In genomic region chr5:143085319-143085917, GRCh38 we compare ENCODE assay signal across 16 cellular contexts.
A peak's percentile ranks its signal among the peaks of the same experiment; 100 is the strongest.
DNase-seq lines count a peak whose midpoint lies in the region; FAIRE-seq lines count a peak whose summit lies in the region.
"Had no signal": no experiment of that assay in that cellular context is flagged by ENCODE, and none has a peak within 500 bp of the region (broad histone marks: within the 10 kb centered on the region; RNA-seq: fewer than 3 reads in every experiment).

No MANE protein-coding gene starts in this region.

- POLR2A ChIA-PET in CD8-positive, alpha-beta memory T cell (lab: Charles Lee): no interaction called here

- DNase-seq in NCI-H748 (lab: John Stamatoyannopoulos, UW; ENCODE audit: unreplicated experiment): peak; percentile 27
- no peak for DNase-seq in NCI-H748 treated with DMSO at 0.1 percent for 48 hours (lab: John Stamatoyannopoulos, UW)
- DNase-seq in NCI-H446 (lab: John Stamatoyannopoulos, UW): peak; percentile 59 to 93
- no peak for DNase-seq in frontal cortex (ENCODE audit: low spot score in 2 of 2)
- DNase-seq in CD8-positive, alpha-beta memory T cell: no peak
- DNase-seq in MV-4-11 (lab: John Stamatoyannopoulos, UW): no peak
- DNase-seq: activated CD4-positive, CD25-positive, alpha-beta regulatory T cell; activated CD8-positive, alpha-beta memory T cell treated with anti-CD3 and anti-CD28 coated beads, Interleukin-2, amount 10 ng/mL, durations not matched to agents 7 days and 5 days; activated naive CD4-positive, alpha-beta T cell treated with Interleukin-2 at 50 U/mL for 16 hours; RPMI8226; stimulated activated naive CD4-positive, alpha-beta T cell had no signal

- no peak overlapping the region for H3K9ac ChIP-seq in skeletal muscle tissue (ENCODE audit: low read depth in 1 of 3, low read length in 3 of 3)

- no peak overlapping the region for H3K4me3 Mint-ChIP-seq in dendritic cell treated with granulocyte-macrophage colony-stimulating factor and Interleukin-4, amounts not matched to agents 40 ng/mL and 50 ng/mL, for 4 days
- no peak overlapping the region for H3K4me3 Mint-ChIP-seq in CD8-positive, alpha-beta memory T cell
- H3K4me3 Mint-ChIP-seq: activated CD8-positive, alpha-beta memory T cell treated with anti-CD3 and anti-CD28 coated beads, Interleukin-2, amount 10 ng/mL, durations not matched to agents 7 days and 5 days; T-helper 1 cell treated with Interleukin-12 subunit alpha and Interleukin-12 subunit beta and Interleukin-4 antibody, amounts not matched to agents 30 μg/mL and 1 μg/mL, for 36 hours had no signal

- intact Hi-C loops in dendritic cell treated with granulocyte-macrophage colony-stimulating factor and Interleukin-4, amounts not matched to agents 40 ng/mL and 50 ng/mL, for 4 days (cut with micrococcal nuclease): no loop called here

- H3K36me3 Mint-ChIP-seq in dendritic cell treated with granulocyte-macrophage colony-stimulating factor and Interleukin-4, amounts not matched to agents 40 ng/mL and 50 ng/mL, for 4 days (ENCODE audit: low read depth): peaks cover 76% of the 10 kb centered on the region
- H3K36me3 Mint-ChIP-seq in CD8-positive, alpha-beta memory T cell: peaks cover 11 to 49% (median 18%) of the 10 kb centered on the region in 3 donors

- no peaks in the 10 kb centered on the region for H3K27me3 ChIP-seq in skeletal muscle tissue (ENCODE audit: control insufficient read depth in 3 of 3, insufficient read depth in 3 of 3, low read length in 3 of 3)
- H3K27me3 ChIP-seq in CD8-positive, alpha-beta memory T cell (ENCODE audit: insufficient read depth, low read length, poor library complexity, severe bottlenecking): no peaks in the 10 kb centered on the region
- H3K27me3 ChIP-seq: dorsolateral prefrontal cortex had no signal

- no peak for FAIRE-seq in frontal cortex (lab: Jason Lieb, UNC)
- FAIRE-seq: GM19239 had no signal

- peak overlapping the region; percentile 7 for H3K27ac Mint-ChIP-seq in dendritic cell treated with granulocyte-macrophage colony-stimulating factor and Interleukin-4, amounts not matched to agents 40 ng/mL and 50 ng/mL, for 4 days
- H3K27ac Mint-ChIP-seq in CD8-positive, alpha-beta memory T cell: peak overlapping the region in 1 of 8 donors; percentile 71
- H3K27ac Mint-ChIP-seq: activated CD8-positive, alpha-beta memory T cell treated with anti-CD3 and anti-CD28 coated beads, Interleukin-2, amount 10 ng/mL, durations not matched to agents 7 days and 5 days; T-helper 1 cell treated with Interleukin-12 subunit alpha and Interleukin-12 subunit beta and Interleukin-4 antibody, amounts not matched to agents 30 μg/mL and 1 μg/mL, for 36 hours had no signal

- H3K4me1 Mint-ChIP-seq in dendritic cell treated with granulocyte-macrophage colony-stimulating factor and Interleukin-4, amounts not matched to agents 40 ng/mL and 50 ng/mL, for 4 days (ENCODE audit: low read depth): peaks cover 13% of the 10 kb centered on the region
- peaks cover 3 to 17% (median 4%) of the 10 kb centered on the region in 3 donors for H3K4me1 Mint-ChIP-seq in CD8-positive, alpha-beta memory T cell
- H3K4me1 Mint-ChIP-seq: activated CD8-positive, alpha-beta memory T cell treated with anti-CD3 and anti-CD28 coated beads, Interleukin-2, amount 10 ng/mL, durations not matched to agents 7 days and 5 days had no signal

- no peaks in the 10 kb centered on the region for H3K36me3 ChIP-seq in skeletal muscle tissue (ENCODE audit: control insufficient read depth in 3 of 3, insufficient read depth in 3 of 3, low read length in 3 of 3)
- no peaks in the 10 kb centered on the region for H3K36me3 ChIP-seq in CD8-positive, alpha-beta memory T cell (ENCODE audit: insufficient read depth, low read length)

- H3K27me3 Mint-ChIP-seq in dendritic cell treated with granulocyte-macrophage colony-stimulating factor and Interleukin-4, amounts not matched to agents 40 ng/mL and 50 ng/mL, for 4 days: no peaks in the 10 kb centered on the region
- H3K27me3 Mint-ChIP-seq in CD8-positive, alpha-beta memory T cell: peaks cover 0 to 2% of the 10 kb centered on the region in 2 donors
- H3K27me3 Mint-ChIP-seq: activated CD8-positive, alpha-beta memory T cell treated with anti-CD3 and anti-CD28 coated beads, Interleukin-2, amount 10 ng/mL, durations not matched to agents 7 days and 5 days had no signal

- no peaks in the 10 kb centered on the region for H3K9me3 Mint-ChIP-seq in dendritic cell treated with granulocyte-macrophage colony-stimulating factor and Interleukin-4, amounts not matched to agents 40 ng/mL and 50 ng/mL, for 4 days
- no peaks in the 10 kb centered on the region for H3K9me3 Mint-ChIP-seq in CD8-positive, alpha-beta memory T cell
- H3K9me3 Mint-ChIP-seq: T-helper 1 cell treated with Interleukin-12 subunit alpha and Interleukin-12 subunit beta and Interleukin-4 antibody, amounts not matched to agents 30 μg/mL and 1 μg/mL, for 36 hours had no signal

- CTCF ChIA-PET in CD8-positive, alpha-beta memory T cell (lab: Charles Lee): no interaction called here

- no peaks in the 10 kb centered on the region for H3K9me3 ChIP-seq in skeletal muscle tissue (ENCODE audit: control insufficient read depth in 3 of 3, low read length in 3 of 3)
- no peaks in the 10 kb centered on the region for H3K9me3 ChIP-seq in CD8-positive, alpha-beta memory T cell (ENCODE audit: low read length)

- H3K27ac ChIP-seq in skeletal muscle tissue (ENCODE audit: low read depth, low read length): peak overlapping the region; percentile 68
- H3K27ac ChIP-seq in CD8-positive, alpha-beta memory T cell (ENCODE audit: low read depth, low read length): no peak overlapping the region

- peaks cover 9 to 12% (median 9%) of the 10 kb centered on the region in 3 donors for H3K4me1 ChIP-seq in skeletal muscle tissue (ENCODE audit: control insufficient read depth in 3 of 3, insufficient read depth in 3 of 3, low read length in 3 of 3)
- no peaks in the 10 kb centered on the region for H3K4me1 ChIP-seq in CD8-positive, alpha-beta memory T cell (ENCODE audit: insufficient read depth, low read length)

- H3K4me3 ChIP-seq in skeletal muscle tissue (ENCODE audit: low read length in 3 of 3): no peak overlapping the region
- H3K4me3 ChIP-seq in CD8-positive, alpha-beta memory T cell (ENCODE audit: low read length): no peak overlapping the region
- H3K4me3 ChIP-seq: dorsolateral prefrontal cortex had no signal

Comparison
In these comparisons a context has a peak if more than half of its experiments do, and no peak if none do; other contexts are left out.
1. DNase-seq: peak in NCI-H748 (single experiment) and NCI-H446 (2 of 2); none in NCI-H748 treated with DMSO at 0.1 percent for 48 hours (single experiment), frontal cortex (0 of 2), CD8-positive, alpha-beta memory T cell (0 of 5) and MV-4-11 (single experiment).